In genomic region chr5:141039061-141039460, GRCh38 we compare ENCODE assay signal across 18 cellular contexts. TPM values are rescaled to one million over a fixed set of nuclear protein-coding genes. Genes with fewer than 3 reads are reported as not detected.
DNase-seq lines count a peak whose midpoint lies in the region; ATAC-seq, FAIRE-seq and TF ChIP-seq lines count a peak whose summit lies in the region.
"Had no signal": no experiment of that assay in that cellular context is flagged by ENCODE, and none has a peak within 500 bp of the region (broad histone marks: within the 10 kb centered on the region; RNA-seq: fewer than 3 reads in every experiment).

No MANE protein-coding gene starts in this region.

- POLR2A ChIA-PET in A549 (lab: Yijun Ruan, JAX) = interaction anchor here (1.9 to 2.4 kb wide), 3 partner anchors 113 to 217 kb away, joined by 17 to 30 read pairs (median 26); partner anchors contain the start of genes PCDHA12, PCDHA5 and PCDHAC1

- no peak for ATAC-seq in A549
- no peak for ATAC-seq in GM21619 (IDR thresholded peaks at IDR 0.05; ENCODE audit: unreplicated experiment)
- ATAC-seq in Right ventricle myocardium inferior = no peak
- ATAC-seq: GM12878, T-helper 17 cell had no signal

- H3K4me3 ChIP-seq in A549 (no peak overlapping the region), SK-N-MC (peak overlapping the region; percentile 87), iPS-18a (ENCODE audit: low read length) (no peak overlapping the region), smooth muscle cell (no peak overlapping the region)
- H3K4me3 ChIP-seq: GM12878, PC-9, SJCRH30 had no signal

- H3F3A ChIP-seq in smooth muscle cell (ENCODE audit: low read depth) = no peaks in the 10 kb centered on the region

- H3K9ac ChIP-seq in SK-N-MC (ENCODE audit: insufficient read length) (no peak overlapping the region), iPS-18a (ENCODE audit: low read length) (peak overlapping the region; percentile 96), smooth muscle cell (ENCODE audit: low read depth) (no peak overlapping the region)

- no peak for TF ChIP-seq CTCF in A549 (IDR thresholded peaks at IDR 0.05)
- no peak for TF ChIP-seq CTCF in smooth muscle cell (IDR thresholded peaks at IDR 0.05; ENCODE audit: borderline replicate concordance, insufficient read depth, poor library complexity, severe bottlenecking)

- intact Hi-C loops in Right ventricle myocardium inferior (cut with DNase I) = no loop called here

- H3K4me2 ChIP-seq in A549 = peak overlapping the region; percentile 78
- no peak overlapping the region for H3K4me2 ChIP-seq in smooth muscle cell
- H3K4me2 ChIP-seq: PC-9 had no signal

- no peaks in the 10 kb centered on the region for H3K79me2 ChIP-seq in smooth muscle cell (ENCODE audit: low read depth)

- no peaks in the 10 kb centered on the region for H4K20me1 ChIP-seq in smooth muscle cell (ENCODE audit: low read depth)

- H3K9me3 ChIP-seq in A549 (no peaks in the 10 kb centered on the region), SK-N-MC (ENCODE audit: low read depth, low read length) (no peaks in the 10 kb centered on the region), iPS-18a (ENCODE audit: control insufficient read depth, low read depth, low read length) (no peaks in the 10 kb centered on the region), smooth muscle cell (replicated peaks; ENCODE audit: low read depth) (no peaks in the 10 kb centered on the region)
- H3K9me3 ChIP-seq: SJCRH30 had no signal

- H3K4me1 ChIP-seq in A549 = peaks cover 8% of the 10 kb centered on the region; the same call in 1 of the 3 replicates
- H3K4me1 ChIP-seq in iPS-18a (ENCODE audit: control insufficient read depth, low read depth, low read length) = peaks cover 20% of the 10 kb centered on the region
- H3K4me1 ChIP-seq in smooth muscle cell (ENCODE audit: low read depth) = peaks cover 7% of the 10 kb centered on the region
- H3K4me1 ChIP-seq: SJCRH30 had no signal

- TF ChIP-seq POLR2A in A549 (IDR thresholded peaks at IDR 0.05; ENCODE audit: low read length) = no peak

- TF ChIP-seq EP300 in A549 (IDR thresholded peaks at IDR 0.05) = no peak

- no peaks in the 10 kb centered on the region for H3K36me3 ChIP-seq in SK-N-MC (ENCODE audit: insufficient read depth, low read length)
- no peaks in the 10 kb centered on the region for H3K36me3 ChIP-seq in iPS-18a (ENCODE audit: control insufficient read depth, low read depth, low read length)
- no peaks in the 10 kb centered on the region for H3K36me3 ChIP-seq in smooth muscle cell (ENCODE audit: low read depth)
- H3K36me3 ChIP-seq: SJCRH30 had no signal

- TF ChIP-seq RAD21 in A549 (conservative IDR thresholded peaks at IDR 0.05 in 1 of 2, IDR thresholded peaks at IDR 0.05 in 1 of 2) = no peak

- H3K27ac ChIP-seq in A549 (no peak overlapping the region), SK-N-MC (peak overlapping the region; percentile 90), iPS-18a (ENCODE audit: low read length) (no peak overlapping the region), smooth muscle cell (ENCODE audit: low read depth) (no peak overlapping the region)
- H3K27ac ChIP-seq: C4-2B, PC-9, SJCRH30 had no signal

- H2AFZ ChIP-seq in smooth muscle cell (ENCODE audit: low read depth) = no peak overlapping the region
- H2AFZ ChIP-seq: PC-9 had no signal

- no peak for FAIRE-seq in A549 (lab: Jason Lieb, UNC)
- FAIRE-seq: GM12878 had no signal

- CTCF ChIA-PET in A549 (lab: Yijun Ruan, JAX) = interaction anchor here (1.0 to 6.9 kb wide), 12 partner anchors 41 to 232 kb away, joined by 3 to 77 read pairs (median 28); partner anchors contain the start of genes PCDHA11, PCDHA12, PCDHA4 and PCDHA5

- H3K27me3 ChIP-seq in iPS-18a (ENCODE audit: control insufficient read depth, insufficient read depth, low read length) (no peaks in the 10 kb centered on the region), smooth muscle cell (ENCODE audit: low read depth) (peaks cover 3% of the 10 kb centered on the region)
- H3K27me3 ChIP-seq: SJCRH30 had no signal

- DNase-seq in A549 (ENCODE audit: low read depth in 1 of 2, low spot score in 1 of 2) = no peak
- peak; percentile 75 for DNase-seq in DMS79 treated with DMSO at 0.1 percent for 48 hours (lab: John Stamatoyannopoulos, UW)
- no peak for DNase-seq in SK-N-MC (ENCODE audit: low read depth, low spot score)
- DNase-seq in smooth muscle cell (lab: John Stamatoyannopoulos, UW; ENCODE audit: unreplicated experiment) = no peak
- no peak for DNase-seq in Right ventricle myocardium inferior (ENCODE audit: missing footprints)
- no peak for DNase-seq in activated T-cell treated with anti-CD3 and anti-CD28 coated beads, Interleukin-2, amount 50 U/mL, for 48 hours
- DNase-seq: ACHN, IMR-90, NCI-H510A, SJCRH30, T-helper 17 cell had no signal

TF ChIP-seq in A549, 52 proteins besides CTCF, POLR2A, EP300 and RAD21:
- TF ChIP-seq NFE2L2 (conservative IDR thresholded peaks at IDR 0.05; ENCODE audit: low read length) = peak; percentile 58
- TF ChIP-seq ELK1 (IDR thresholded peaks at IDR 0.05; ENCODE audit: low read depth, low read length) = no peak
- TF ChIP-seq MAFK (IDR thresholded peaks at IDR 0.05; ENCODE audit: partially characterized antibody) = peak; percentile 59

RNA-seq across cellular contexts. Expression of gene PCDHB1, which starts 12.1 kb away (rescaled TPM):
- polyA plus RNA-seq in A549 (2011; rRNA removed) (not detected in 2 replicates), A549 (2017; fragmentation: RNase III; extraction: RNeasy Plus Mini Kit Qiagen cat#74134 plus additional on column Dnase treatment) (not detected in 3 replicates), smooth muscle cell (not detected in 2 replicates)
- polyA plus RNA-seq in A549 (2012; cell fraction: cytosol; rRNA removed) = not detected in 2 replicates
- not detected in 2 replicates for polyA plus RNA-seq in A549 (2012; cell fraction: nucleus; rRNA removed)
- not detected in 2 replicates for polyA minus RNA-seq in A549 (2011; rRNA and poly(A)+ RNA removed)
- total RNA-seq in smooth muscle cell (0.04 and 0.22 TPM in 2 replicates), Right ventricle myocardium inferior (not detected)
- total RNA-seq: GM12878, H4, IMR-90, M059J, PC-9, SJCRH30, T-helper 17 cell had no signal
- polyA plus RNA-seq: GM12878, IMR-90 had no signal

RNA-seq across cellular contexts. Expression of gene PCDHB2, which starts 55.4 kb away (rescaled TPM):
- polyA plus RNA-seq in A549 (2011; rRNA removed) = 4.1 and 5.0 TPM in 2 replicates
- 4.0 and 5.1 TPM in 2 replicates for polyA plus RNA-seq in A549 (2012; cell fraction: cytosol; rRNA removed)
- 12.4 and 17.0 TPM in 2 replicates for polyA plus RNA-seq in A549 (2012; cell fraction: nucleus; rRNA removed)
- 2.7 to 3.4 TPM (median 3.0 TPM) in 3 replicates for polyA plus RNA-seq in A549 (2017; fragmentation: RNase III; extraction: RNeasy Plus Mini Kit Qiagen cat#74134 plus additional on column Dnase treatment)
- polyA minus RNA-seq in A549 (2011; rRNA and poly(A)+ RNA removed) = 5.8 and 7.6 TPM in 2 replicates
- 25.8 and 37.9 TPM in 2 replicates for total RNA-seq in smooth muscle cell
- 32.8 and 41.6 TPM in 2 replicates for polyA plus RNA-seq in smooth muscle cell
- 1.7 TPM for total RNA-seq in Right ventricle myocardium inferior
